Comparison of ENCODE assay signal across 12 cellular contexts in genomic region chr18:23943903-23944624, GRCh38.
A peak's percentile ranks its signal among the peaks of the same experiment; 100 is the strongest.
DNase-seq lines count a peak whose midpoint lies in the region; ATAC-seq and TF ChIP-seq lines count a peak whose summit lies in the region.
"Had no signal": no experiment of that assay in that cellular context is flagged by ENCODE, and none has a peak within 500 bp of the region (broad histone marks: within the 10 kb centered on the region; RNA-seq: fewer than 3 reads in every experiment).

No MANE protein-coding gene starts in this region.

- H3K27me3 ChIP-seq in esophagus squamous epithelium (no peaks in the 10 kb centered on the region), hepatocyte (no peaks in the 10 kb centered on the region)

- H3K27ac ChIP-seq in esophagus squamous epithelium (peak overlapping the region in 3 of 4 donors; percentile 6 to 50 (median 31)), hepatocyte (no peak overlapping the region)
- H3K27ac ChIP-seq: KMS-11 had no signal

- H3K4me1 ChIP-seq in esophagus squamous epithelium (no peaks in the 10 kb centered on the region), hepatocyte (ENCODE audit: insufficient read depth) (no peaks in the 10 kb centered on the region)

- no peaks in the 10 kb centered on the region for H3K9me3 ChIP-seq in esophagus squamous epithelium
- H3K9me3 ChIP-seq in hepatocyte (ENCODE audit: low read depth), result no peaks in the 10 kb centered on the region

- intact Hi-C loops in esophagus squamous epithelium (cut with DNase I), result loop anchor here (10.0 kb wide), 1 partner anchor 171 kb away; no protein-coding TSS in a partner anchor

- DNase-seq in AG20443 (ENCODE audit: low spot score), result peak; percentile 76
- DNase-seq in LHCN-M2 (ENCODE audit: low read depth), result peak; percentile 14
- no peak for DNase-seq in esophagus squamous epithelium (lab: John Stamatoyannopoulos, UW)
- DNase-seq in non-pigmented ciliary epithelial cell (ENCODE audit: low read depth), result peak; percentile 50
- DNase-seq in activated CD4-positive, CD25-positive, alpha-beta regulatory T cell treated with anti-CD3 and anti-CD28 coated beads, Interleukin-2, amount 50 U/mL, for 72 hours, result no peak
- DNase-seq in GM19238 (ENCODE audit: insufficient read length, low spot score), result no peak
- DNase-seq in hepatocyte (ENCODE audit: low spot score), result no peak
- DNase-seq: activated T-cell treated with anti-CD3 and anti-CD28 coated beads, Interleukin-2, amount 50 U/mL, for 1 hour; NCI-H2029 treated with DMSO at 0.1 percent for 48 hours; stimulated activated CD4-positive, alpha-beta T cell treated with anti-CD3 and anti-CD28 coated beads, Interleukin-4, amount 100 ng/mL, for 24 hours had no signal

- no peak for TF ChIP-seq POLR2A in esophagus squamous epithelium (IDR thresholded peaks at IDR 0.05)

- H3K4me3 ChIP-seq in esophagus squamous epithelium (no peak overlapping the region), hepatocyte (no peak overlapping the region)

- TF ChIP-seq CTCF in esophagus squamous epithelium (IDR thresholded peaks at IDR 0.05) (no peak), hepatocyte (IDR thresholded peaks at IDR 0.05; ENCODE audit: poor library complexity) (no peak)

- no peak for ATAC-seq in HG02678 (IDR thresholded peaks at IDR 0.05; ENCODE audit: unreplicated experiment)

- no peaks in the 10 kb centered on the region for H4K20me1 ChIP-seq in hepatocyte (ENCODE audit: insufficient read depth, poor library complexity, severe bottlenecking)

- peaks cover 0 to 98% (median 0%) of the 10 kb centered on the region in 3 donors for H3K36me3 ChIP-seq in esophagus squamous epithelium
- peaks cover 5% of the 10 kb centered on the region for H3K36me3 ChIP-seq in hepatocyte (replicated peaks; ENCODE audit: insufficient read depth, low read depth)

- H2AFZ ChIP-seq in hepatocyte, result no peak overlapping the region

- H3K79me2 ChIP-seq in hepatocyte, result no peaks in the 10 kb centered on the region

- H3K4me2 ChIP-seq in hepatocyte, result no peak overlapping the region

- H3K9me2 ChIP-seq in hepatocyte (replicated peaks; ENCODE audit: insufficient read depth), result no peaks in the 10 kb centered on the region

- WGBS in esophagus squamous epithelium, 2 donors, result 97 to 98% methylated on average over 5 to 7 of the region's 7 CpGs
- WGBS in hepatocyte (ENCODE audit: low lambda C conversion rate, missing lambda C conversion rate), result 96% methylated on average over 7 of the region's 7 CpGs

Comparison
In these comparisons a context has a peak if more than half of its experiments do, and no peak if none do; other contexts are left out.
1. DNase-seq: peak in AG20443 (single experiment), LHCN-M2 (single experiment) and non-pigmented ciliary epithelial cell (single experiment); none in esophagus squamous epithelium (single experiment), activated CD4-positive, CD25-positive, alpha-beta regulatory T cell treated with anti-CD3 and anti-CD28 coated beads, Interleukin-2, amount 50 U/mL, for 72 hours (single experiment), GM19238 (single experiment) and hepatocyte (single experiment).